17 cellular contexts compared by ENCODE assay signal in genomic region chr2:144470334-144470733, GRCh38. TPM values are rescaled to one million over a fixed set of nuclear protein-coding genes. Genes with fewer than 3 reads are reported as not detected.
DNase-seq lines count a peak whose midpoint lies in the region; ATAC-seq and TF ChIP-seq lines count a peak whose summit lies in the region.
"Had no signal": no experiment of that assay in that cellular context is flagged by ENCODE, and none has a peak within 500 bp of the region (broad histone marks: within the 10 kb centered on the region; RNA-seq: fewer than 3 reads in every experiment).

No MANE protein-coding gene starts in this region.

- no peak overlapping the region for H3K9ac ChIP-seq in SK-N-SH

- H3K27me3 ChIP-seq in SK-N-SH (ENCODE audit: insufficient read depth) (no peaks in the 10 kb centered on the region), adrenal gland (no peaks in the 10 kb centered on the region), layer of hippocampus (ENCODE audit: control insufficient read depth, insufficient read depth, low read length) (no peaks in the 10 kb centered on the region), testis (no peaks in the 10 kb centered on the region)
- H3K27me3 ChIP-seq: breast epithelium had no signal

- TF ChIP-seq RAD21 in SK-N-SH (IDR thresholded peaks at IDR 0.05; ENCODE audit: low read length), result no peak

- H3K4me1 ChIP-seq in SK-N-SH (ENCODE audit: control insufficient read depth in 1 of 2, insufficient read depth in 2 of 2, low read depth in 1 of 2, low read length in 1 of 2), result peaks cover 25% of the 10 kb centered on the region in 2 experiments; a peak in 3 of 4 replicates
- peaks cover 29 to 48% of the 10 kb centered on the region in 2 donors for H3K4me1 ChIP-seq in adrenal gland (replicated peaks in 1 of 2)
- peaks cover 26% of the 10 kb centered on the region for H3K4me1 ChIP-seq in testis
- H3K4me1 ChIP-seq: breast epithelium had no signal

- TF ChIP-seq POLR2A in adrenal gland (IDR thresholded peaks at IDR 0.05) (no peak), testis (IDR thresholded peaks at IDR 0.05) (no peak)

- intact Hi-C loops in adrenal gland (cut with DNase I) (no loop called here), testis (cut with DNase I; ENCODE audit: low total_unique reads) (no loop called here)

- no peak overlapping the region for H3K4me3 ChIP-seq in SK-N-SH (ENCODE audit: low read depth in 2 of 2, low read length in 1 of 2)
- H3K4me3 ChIP-seq in adrenal gland, result peak overlapping the region in 1 of 4 donors; percentile 20
- no peak overlapping the region for H3K4me3 ChIP-seq in testis
- H3K4me3 ChIP-seq: breast epithelium had no signal

- POLR2A ChIA-PET in SK-N-SH (lab: Yijun Ruan, JAX), result no interaction called here
- POLR2A ChIA-PET in RWPE1 (lab: Yijun Ruan, JAX; ENCODE audit: low non-redundant PET), result no interaction called here

- 24% methylated on average over 1 of the region's 1 CpG for WGBS in SK-N-SH (ENCODE audit: low lambda C conversion rate)
- 33 to 50% (median 37%) methylated on average over 1 of the region's 1 CpG for WGBS in adrenal gland, 4 donors
- 59 to 63% methylated on average over 1 of the region's 1 CpG for WGBS in testis, 2 donors

- no peaks in the 10 kb centered on the region for H3K9me3 ChIP-seq in SK-N-SH
- no peaks in the 10 kb centered on the region for H3K9me3 ChIP-seq in adrenal gland (replicated peaks in 1 of 3)
- no peaks in the 10 kb centered on the region for H3K9me3 ChIP-seq in testis
- H3K9me3 ChIP-seq: breast epithelium had no signal

- H3K27ac ChIP-seq in SK-N-SH (ENCODE audit: low read depth in 2 of 2, low read length in 1 of 2) (peak overlapping the region in 1 of 2 experiments; percentile 22; a peak in 2 of 4 replicates), adrenal gland (peak overlapping the region in 3 of 5 donors; percentile 62 to 80 (median 67)), layer of hippocampus (ENCODE audit: low read depth, low read length) (peak overlapping the region; percentile 81), testis (peak overlapping the region; percentile 12 to 17), RWPE1 (no peak overlapping the region)
- H3K27ac ChIP-seq: breast epithelium had no signal

- TF ChIP-seq EP300 in SK-N-SH (IDR thresholded peaks at IDR 0.05; ENCODE audit: borderline replicate concordance in 1 of 2, low read depth in 1 of 2, low read length in 1 of 2), result no peak

- H3K79me2 ChIP-seq in SK-N-SH (ENCODE audit: insufficient read depth), result peaks cover 90% of the 10 kb centered on the region

- no peaks in the 10 kb centered on the region for H3K9me2 ChIP-seq in SK-N-SH

- no peaks in the 10 kb centered on the region for H3F3A ChIP-seq in SK-N-SH (replicated peaks; ENCODE audit: insufficient read depth)

- ATAC-seq in SK-N-SH treated with all-trans-retinoic acid at 6 μM for 48 hours (no peak), GM21381 (IDR thresholded peaks at IDR 0.05; ENCODE audit: unreplicated experiment) (no peak), GM19023 (IDR thresholded peaks at IDR 0.05; ENCODE audit: unreplicated experiment) (no peak)
- ATAC-seq: effector memory CD8-positive, alpha-beta T cell had no signal

- peaks cover 58% of the 10 kb centered on the region for H4K20me1 ChIP-seq in SK-N-SH (ENCODE audit: insufficient read depth)

- H3K36me3 ChIP-seq in SK-N-SH (replicated peaks in 1 of 2; ENCODE audit: control insufficient read depth in 1 of 2, insufficient read depth in 2 of 2, low read length in 1 of 2), result peaks cover 7 to 18% of the 10 kb centered on the region in 2 experiments
- peaks cover 0 to 3% of the 10 kb centered on the region in 2 donors for H3K36me3 ChIP-seq in adrenal gland (replicated peaks in 1 of 2)
- H3K36me3 ChIP-seq in testis (ENCODE audit: low read depth, missing control alignments), result no peaks in the 10 kb centered on the region
- H3K36me3 ChIP-seq: breast epithelium had no signal

- TF ChIP-seq CTCF in SK-N-SH (IDR thresholded peaks at IDR 0.05) (no peak), adrenal gland (IDR thresholded peaks at IDR 0.05) (no peak), testis (IDR thresholded peaks at IDR 0.05) (no peak), RWPE1 (conservative IDR thresholded peaks at IDR 0.05; ENCODE audit: low read depth) (no peak)

- H2AFZ ChIP-seq in SK-N-SH (ENCODE audit: low read depth), result no peak overlapping the region

- H3K4me2 ChIP-seq in SK-N-SH, result peak overlapping the region; percentile 27; the same call in 1 of the 2 replicates

- CTCF ChIA-PET in SK-N-SH (lab: Yijun Ruan, JAX) (interaction anchor here (1.2 to 1.6 kb wide), 4 partner anchors 8 to 35 kb away, joined by 3 to 4 read pairs (median 3); no protein-coding TSS in a partner anchor), RWPE1 (lab: Yijun Ruan, JAX) (no interaction called here)

- no peak for DNase-seq in SK-N-SH
- no peak for DNase-seq in adrenal gland
- no peak for DNase-seq in testis
- no peak for DNase-seq in RWPE1 (ENCODE audit: low spot score)
- DNase-seq: activated CD4-positive, alpha-beta T cell treated with anti-CD3 and anti-CD28 coated beads, Interleukin-2, amount 50 U/mL, for 4 hours; activated T-cell treated with anti-CD3 and anti-CD28 coated beads, Interleukin-2, amount 50 U/mL, for 24 hours; DND-41; effector memory CD8-positive, alpha-beta T cell; Karpas-422; NCI-H446 treated with DMSO at 0.1 percent for 48 hours; OCI-M1; stimulated activated naive CD4-positive, alpha-beta T cell treated with Interleukin-2 at 50 U/mL for 16 hours had no signal

TF ChIP-seq in SK-N-SH, 30 proteins besides CTCF, POLR2A, EP300 and RAD21 (continues in another document):
- TF ChIP-seq FOXM1 (IDR thresholded peaks at IDR 0.05; ENCODE audit: low read depth), result no peak
- TF ChIP-seq NRF1 (IDR thresholded peaks at IDR 0.05; ENCODE audit: low read depth, low read length), result no peak
- TF ChIP-seq JUND (IDR thresholded peaks at IDR 0.05), result no peak
- TF ChIP-seq MAX (IDR thresholded peaks at IDR 0.05; ENCODE audit: low read depth), result no peak
- TF ChIP-seq MXI1 (IDR thresholded peaks at IDR 0.05; ENCODE audit: low read depth, low read length), result no peak
- no peak for TF ChIP-seq SIN3A (IDR thresholded peaks at IDR 0.05; ENCODE audit: borderline replicate concordance, low read depth, low read length)

TF ChIP-seq in SK-N-SH treated with all-trans-retinoic acid at 6 μM for 48 hours, 23 proteins besides CTCF, POLR2A, EP300 and RAD21 (continues in another document):
- TF ChIP-seq PPARA (CRISPR knock-in tag; IDR thresholded peaks at IDR 0.05; ENCODE audit: borderline replicate concordance) (no peak), POU6F1 (CRISPR knock-in tag; IDR thresholded peaks at IDR 0.05; ENCODE audit: borderline replicate concordance, low read depth) (no peak), SNAI2 (CRISPR knock-in tag; IDR thresholded peaks at IDR 0.05) (no peak), OSR1 (CRISPR knock-in tag; IDR thresholded peaks at IDR 0.05) (no peak), ZC3H10 (CRISPR knock-in tag; IDR thresholded peaks at IDR 0.05) (no peak), ZNF565 (CRISPR knock-in tag; conservative IDR thresholded peaks at IDR 0.05; ENCODE audit: low read depth) (no peak), PATZ1 (CRISPR knock-in tag; IDR thresholded peaks at IDR 0.05; ENCODE audit: borderline replicate concordance) (no peak), BACH2 (CRISPR knock-in tag; IDR thresholded peaks at IDR 0.05; ENCODE audit: borderline replicate concordance) (no peak), ZFP30 (CRISPR knock-in tag; IDR thresholded peaks at IDR 0.05) (no peak), ARNTL (CRISPR knock-in tag; IDR thresholded peaks at IDR 0.05; ENCODE audit: borderline replicate concordance, low read depth) (no peak)

RNA-seq across cellular contexts. Expression of gene ZEB2, which starts 49.6 kb away (rescaled TPM):
- polyA plus RNA-seq in SK-N-SH (2012; rRNA removed) (16.3 and 20.5 TPM in 2 replicates), adrenal gland (10 to 100 TPM; 29.0 to 95.8 (median 54.3) TPM), testis (ENCODE audit: insufficient read depth, low read depth, low replicate concordance) (38.7 TPM)
- polyA plus RNA-seq in SK-N-SH (2012; cell fraction: cytosol; rRNA removed), result 16.9 and 17.6 TPM in 2 replicates
- 24.6 and 25.9 TPM in 2 replicates for polyA plus RNA-seq in SK-N-SH (2012; cell fraction: nucleus; rRNA removed)
- total RNA-seq in adrenal gland (100 to 1,000 TPM in 7 of 8 donors, 10 to 100 TPM in 1; 91.0 to 226 (median 165) TPM), testis (10 to 100 TPM; 87.8 to 96.4 TPM)
